Comparison of ENCODE assay signal across 8 cellular contexts in genomic region chr2:69306897-69307695, GRCh38.
DNase-seq lines count a peak whose midpoint lies in the region; ATAC-seq and TF ChIP-seq lines count a peak whose summit lies in the region.

No MANE protein-coding gene starts in this region.

- H3K4me3 ChIP-seq in GM12865 (ENCODE audit: low read depth, low read length): peak overlapping the region; percentile 36
- peak overlapping the region; percentile 60 to 63 for H3K4me3 ChIP-seq in vagina

- DNase-seq in GM12865 (ENCODE audit: low read depth): peak; percentile 81
- peak; percentile 66 for DNase-seq in NCI-H1105 treated with DMSO at 0.1 percent for 48 hours (lab: John Stamatoyannopoulos, UW)
- peak; percentile 66 for DNase-seq in T1000 (lab: John Stamatoyannopoulos, UW)
- peak; percentile 94 for DNase-seq in astrocyte of the hippocampus (ENCODE audit: low read depth, low spot score)
- peak in 44 of 51 donors; percentile 15 to 80 (median 49) for DNase-seq in hypothalamus (lab: John Stamatoyannopoulos, UW)
- peak; percentile 17 for DNase-seq in renal cortical epithelial cell (ENCODE audit: low read depth)
- DNase-seq in vagina (ENCODE audit: extremely low spot score in 2 of 2): no peak

- TF ChIP-seq CTCF in GM12865 (IDR thresholded peaks at IDR 0.05; ENCODE audit: insufficient read depth, low read depth, low read length, missing control alignments) (peak; percentile 93), vagina (IDR thresholded peaks at IDR 0.05) (peak; percentile 29 to 87 (median 72))

- no peaks in the 10 kb centered on the region for H3K27me3 ChIP-seq in vagina

- peak overlapping the region; percentile 92 for H3K27ac ChIP-seq in vagina

- no peaks in the 10 kb centered on the region for H3K36me3 ChIP-seq in vagina

- no peaks in the 10 kb centered on the region for H3K9me3 ChIP-seq in vagina

- intact Hi-C loops in vagina (cut with DNase I): loop anchor here (2.0 kb wide), 1 partner anchor 294 kb away; the partner anchor contains the start of gene ANTXR1

- H3K4me1 ChIP-seq in vagina: peaks cover 54% of the 10 kb centered on the region

- TF ChIP-seq POLR2A in vagina (IDR thresholded peaks at IDR 0.05): no peak

- ATAC-seq in HG02642 (IDR thresholded peaks at IDR 0.05; ENCODE audit: poor library complexity, unreplicated experiment): peak; percentile 79

Comparison
In these comparisons a context has a peak if more than half of its experiments do, and no peak if none do; other contexts are left out.
1. DNase-seq: peak in GM12865 (single experiment), NCI-H1105 treated with DMSO at 0.1 percent for 48 hours (single experiment), T1000 (single experiment), astrocyte of the hippocampus (single experiment), hypothalamus (44 of 51) and renal cortical epithelial cell (single experiment); none in vagina (0 of 2).